ENCODE assay signal across 2 cellular contexts in the genomic region with DNA sequence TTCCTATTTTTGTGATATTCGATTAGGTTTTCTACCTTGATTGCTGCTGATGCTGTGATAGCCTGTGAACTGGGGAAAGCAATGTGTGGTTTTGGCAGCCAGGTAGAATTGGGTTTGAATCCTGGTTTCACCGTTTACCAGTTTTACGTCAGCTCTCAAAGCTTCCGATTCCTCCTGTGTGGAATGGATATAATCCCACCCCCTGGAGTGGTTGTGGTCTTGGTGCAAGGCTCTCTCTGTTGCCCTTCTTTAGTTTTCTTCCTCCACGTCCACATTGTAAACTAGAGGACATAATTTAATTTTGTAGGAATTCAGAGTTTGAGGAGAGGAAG.
A peak's percentile ranks its signal among the peaks of the same experiment; 100 is the strongest.
TF ChIP-seq lines count a peak whose summit lies in the region.

No MANE protein-coding gene starts in this region.

TF ChIP-seq in A549, 52 proteins besides CTCF, POLR2A, EP300 and RAD21:
- TF ChIP-seq, protein P1, sequence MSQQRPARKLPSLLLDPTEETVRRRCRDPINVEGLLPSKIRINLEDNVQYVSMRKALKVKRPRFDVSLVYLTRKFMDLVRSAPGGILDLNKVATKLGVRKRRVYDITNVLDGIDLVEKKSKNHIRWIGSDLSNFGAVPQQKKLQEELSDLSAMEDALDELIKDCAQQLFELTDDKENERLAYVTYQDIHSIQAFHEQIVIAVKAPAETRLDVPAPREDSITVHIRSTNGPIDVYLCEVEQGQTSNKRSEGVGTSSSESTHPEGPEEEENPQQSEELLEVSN (IDR thresholded peaks at IDR 0.05; ENCODE audit: borderline replicate concordance, low read depth) = no peak
- TF ChIP-seq HOXB13 (CRISPR knock-in tag; IDR thresholded peaks at IDR 0.05; ENCODE audit: low read depth) (no peak), HEYL (CRISPR knock-in tag; IDR thresholded peaks at IDR 0.05) (no peak), RARB (CRISPR knock-in tag; IDR thresholded peaks at IDR 0.05) (no peak), TP53 (CRISPR knock-in tag; IDR thresholded peaks at IDR 0.05) (no peak), SMC3 (IDR thresholded peaks at IDR 0.05) (no peak), SREBF2 (IDR thresholded peaks at IDR 0.05) (no peak), CBX2 (IDR thresholded peaks at IDR 0.05; ENCODE audit: borderline replicate concordance, low read depth) (no peak), JUN (IDR thresholded peaks at IDR 0.05) (no peak), MYC (IDR thresholded peaks at IDR 0.05; ENCODE audit: borderline replicate concordance, low read length) (no peak), CBX8 (IDR thresholded peaks at IDR 0.05) (no peak), BHLHE40 (IDR thresholded peaks at IDR 0.05; ENCODE audit: low read depth, low read length) (no peak), MAZ (IDR thresholded peaks at IDR 0.05; ENCODE audit: borderline replicate concordance, low read depth, low read length) (no peak), CHD4 (IDR thresholded peaks at IDR 0.05; ENCODE audit: borderline replicate concordance) (no peak), GATA3 (IDR thresholded peaks at IDR 0.05; ENCODE audit: borderline replicate concordance) (no peak)
- TF ChIP-seq, protein P2, sequence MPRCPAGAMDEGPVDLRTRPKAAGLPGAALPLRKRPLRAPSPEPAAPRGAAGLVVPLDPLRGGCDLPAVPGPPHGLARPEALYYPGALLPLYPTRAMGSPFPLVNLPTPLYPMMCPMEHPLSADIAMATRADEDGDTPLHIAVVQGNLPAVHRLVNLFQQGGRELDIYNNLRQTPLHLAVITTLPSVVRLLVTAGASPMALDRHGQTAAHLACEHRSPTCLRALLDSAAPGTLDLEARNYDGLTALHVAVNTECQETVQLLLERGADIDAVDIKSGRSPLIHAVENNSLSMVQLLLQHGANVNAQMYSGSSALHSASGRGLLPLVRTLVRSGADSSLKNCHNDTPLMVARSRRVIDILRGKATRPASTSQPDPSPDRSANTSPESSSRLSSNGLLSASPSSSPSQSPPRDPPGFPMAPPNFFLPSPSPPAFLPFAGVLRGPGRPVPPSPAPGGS (IDR thresholded peaks at IDR 0.05) = no peak
- TF ChIP-seq, protein P3, sequence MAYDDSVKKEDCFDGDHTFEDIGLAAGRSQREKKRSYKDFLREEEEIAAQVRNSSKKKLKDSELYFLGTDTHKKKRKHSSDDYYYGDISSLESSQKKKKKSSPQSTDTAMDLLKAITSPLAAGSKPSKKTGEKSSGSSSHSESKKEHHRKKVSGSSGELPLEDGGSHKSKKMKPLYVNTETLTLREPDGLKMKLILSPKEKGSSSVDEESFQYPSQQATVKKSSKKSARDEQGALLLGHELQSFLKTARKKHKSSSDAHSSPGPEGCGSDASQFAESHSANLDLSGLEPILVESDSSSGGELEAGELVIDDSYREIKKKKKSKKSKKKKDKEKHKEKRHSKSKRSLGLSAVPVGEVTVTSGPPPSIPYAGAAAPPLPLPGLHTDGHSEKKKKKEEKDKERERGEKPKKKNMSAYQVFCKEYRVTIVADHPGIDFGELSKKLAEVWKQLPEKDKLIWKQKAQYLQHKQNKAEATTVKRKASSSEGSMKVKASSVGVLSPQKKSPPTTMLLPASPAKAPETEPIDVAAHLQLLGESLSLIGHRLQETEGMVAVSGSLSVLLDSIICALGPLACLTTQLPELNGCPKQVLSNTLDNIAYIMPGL (CRISPR knock-in tag; IDR thresholded peaks at IDR 0.05; ENCODE audit: borderline replicate concordance) = no peak
- TF ChIP-seq, protein P4, sequence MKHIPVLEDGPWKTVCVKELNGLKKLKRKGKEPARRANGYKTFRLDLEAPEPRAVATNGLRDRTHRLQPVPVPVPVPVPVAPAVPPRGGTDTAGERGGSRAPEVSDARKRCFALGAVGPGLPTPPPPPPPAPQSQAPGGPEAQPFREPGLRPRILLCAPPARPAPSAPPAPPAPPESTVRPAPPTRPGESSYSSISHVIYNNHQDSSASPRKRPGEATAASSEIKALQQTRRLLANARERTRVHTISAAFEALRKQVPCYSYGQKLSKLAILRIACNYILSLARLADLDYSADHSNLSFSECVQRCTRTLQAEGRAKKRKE (CRISPR knock-in tag; IDR thresholded peaks at IDR 0.05; ENCODE audit: low read depth) = no peak
TF ChIP-seq in A549: peak in this region for 0.

TF ChIP-seq in H1, 55 proteins besides CTCF, POLR2A, EP300 and RAD21:
- TF ChIP-seq TAF1 (IDR thresholded peaks at IDR 0.05; ENCODE audit: low read depth, low read length) (peak; percentile 37; the same call in 1 of the 2 replicates), ASH2L (IDR thresholded peaks at IDR 0.05; ENCODE audit: low read length) (peak; percentile 59), SP4 (IDR thresholded peaks at IDR 0.05; ENCODE audit: low read length) (no peak), NRF1 (IDR thresholded peaks at IDR 0.05; ENCODE audit: low read depth, low read length) (no peak), RFX5 (IDR thresholded peaks at IDR 0.05; ENCODE audit: borderline replicate concordance, low read depth, low read length) (no peak)
